ENCODE assay signal across 1 cellular context in the genomic region with DNA sequence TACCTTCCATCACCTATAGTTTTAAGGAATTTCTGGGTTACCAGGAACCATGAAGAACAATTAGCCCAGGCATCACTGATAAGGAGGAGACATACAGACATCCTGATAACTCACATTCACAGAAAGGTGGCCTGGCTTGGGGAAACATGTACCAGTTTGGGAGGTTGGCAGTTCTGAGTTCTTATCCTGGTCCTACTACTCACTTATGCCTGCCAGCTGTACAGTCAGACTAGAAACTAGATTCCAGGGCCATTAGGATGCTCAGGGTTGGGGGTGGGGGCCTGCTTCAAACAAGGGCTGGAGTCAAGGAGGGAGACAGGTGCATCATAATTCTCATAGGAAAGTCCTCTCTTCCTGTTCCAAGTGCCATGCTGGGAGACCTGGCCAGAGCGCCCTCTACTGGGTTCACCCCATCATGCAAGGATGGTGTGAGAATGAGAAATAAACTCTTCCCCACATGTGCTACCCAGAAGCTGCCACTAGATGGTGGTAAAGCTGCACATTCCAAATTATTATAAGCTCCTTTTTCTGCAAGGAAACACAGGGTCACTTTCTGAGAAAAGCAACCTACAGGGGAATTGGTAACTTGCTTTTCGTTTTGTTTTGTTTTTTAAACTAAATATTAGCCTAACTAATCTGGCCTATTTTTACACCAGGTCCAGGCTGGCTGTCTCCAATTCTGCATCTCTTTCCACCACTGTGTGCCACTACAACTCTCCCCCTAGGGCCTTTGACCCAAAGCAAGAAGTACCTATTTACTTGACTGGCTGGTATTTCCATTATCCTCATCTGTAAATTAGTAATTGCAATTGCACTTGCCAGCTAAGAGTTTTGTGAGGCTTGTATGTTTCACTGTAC.
TF ChIP-seq lines count a peak whose summit lies in the region.

No MANE protein-coding gene starts in this region.

TF ChIP-seq in GM12878, 131 proteins besides CTCF, POLR2A, EP300 and RAD21:
- TF ChIP-seq, protein P1, sequence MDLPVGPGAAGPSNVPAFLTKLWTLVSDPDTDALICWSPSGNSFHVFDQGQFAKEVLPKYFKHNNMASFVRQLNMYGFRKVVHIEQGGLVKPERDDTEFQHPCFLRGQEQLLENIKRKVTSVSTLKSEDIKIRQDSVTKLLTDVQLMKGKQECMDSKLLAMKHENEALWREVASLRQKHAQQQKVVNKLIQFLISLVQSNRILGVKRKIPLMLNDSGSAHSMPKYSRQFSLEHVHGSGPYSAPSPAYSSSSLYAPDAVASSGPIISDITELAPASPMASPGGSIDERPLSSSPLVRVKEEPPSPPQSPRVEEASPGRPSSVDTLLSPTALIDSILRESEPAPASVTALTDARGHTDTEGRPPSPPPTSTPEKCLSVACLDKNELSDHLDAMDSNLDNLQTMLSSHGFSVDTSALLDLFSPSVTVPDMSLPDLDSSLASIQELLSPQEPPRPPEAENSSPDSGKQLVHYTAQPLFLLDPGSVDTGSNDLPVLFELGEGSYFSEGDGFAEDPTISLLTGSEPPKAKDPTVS (IDR thresholded peaks at IDR 0.05; ENCODE audit: low read depth, low read length): no peak
- TF ChIP-seq YY1 (IDR thresholded peaks at IDR 0.05; ENCODE audit: low read depth, low read length) (peak; percentile 71), SMARCA5 (IDR thresholded peaks at IDR 0.05) (peak; percentile 71), EZH2 (IDR thresholded peaks at IDR 0.05; ENCODE audit: borderline replicate concordance, control insufficient read depth, low read depth, low read length) (no peak), CHD4 (IDR thresholded peaks at IDR 0.05) (0 out of 2 replicates have a peak, but pooled peaks have one; percentile 83), POU2F2 (IDR thresholded peaks at IDR 0.05; ENCODE audit: borderline replicate concordance, low read depth, low read length) (0 out of 3 replicates have a peak, but pooled peaks have one; percentile 9), LARP7 (IDR thresholded peaks at IDR 0.05) (no peak), POLR2AphosphoS5 (IDR thresholded peaks at IDR 0.05; ENCODE audit: low read length) (no peak), NRF1 (conservative IDR thresholded peaks at IDR 0.05; ENCODE audit: low read depth, low read length) (no peak), ZNF217 (IDR thresholded peaks at IDR 0.05) (peak; percentile 52; the same call in 1 of the 2 replicates), RCOR1 (conservative IDR thresholded peaks at IDR 0.05; ENCODE audit: low read depth, low read length) (no peak), RB1 (IDR thresholded peaks at IDR 0.05; ENCODE audit: borderline replicate concordance) (0 out of 2 replicates have a peak, but pooled peaks have one; percentile 39), SMC3 (IDR thresholded peaks at IDR 0.05; ENCODE audit: borderline replicate concordance, low read length) (peak; percentile 56; the same call in 1 of the 2 replicates), SMAD5 (IDR thresholded peaks at IDR 0.05; ENCODE audit: low read depth) (no peak), WRNIP1 (IDR thresholded peaks at IDR 0.05; ENCODE audit: borderline replicate concordance, low read depth, low read length) (no peak), SIX5 (IDR thresholded peaks at IDR 0.05; ENCODE audit: low read depth, low read length, severe bottlenecking) (no peak), RUNX3 (IDR thresholded peaks at IDR 0.05; ENCODE audit: low read length) (0 out of 2 replicates have a peak, but pooled peaks have one; percentile 25), CHD1 (IDR thresholded peaks at IDR 0.05; ENCODE audit: low read depth, low read length) (no peak), TBL1XR1 (IDR thresholded peaks at IDR 0.05; ENCODE audit: low read depth, low read length) (no peak), HCFC1 (IDR thresholded peaks at IDR 0.05; ENCODE audit: low read length) (no peak), NBN (IDR thresholded peaks at IDR 0.05) (no peak), IKZF2 (IDR thresholded peaks at IDR 0.05) (no peak), IKZF1 (conservative IDR thresholded peaks at IDR 0.05) (0 out of 2 replicates have a peak, but pooled peaks have one; percentile 22), CBX5 (IDR thresholded peaks at IDR 0.05; ENCODE audit: low read depth) (peak; percentile 96; the same call in 1 of the 2 replicates), SREBF2 (IDR thresholded peaks at IDR 0.05; ENCODE audit: low read length) (no peak)
- TF ChIP-seq, protein P2, sequence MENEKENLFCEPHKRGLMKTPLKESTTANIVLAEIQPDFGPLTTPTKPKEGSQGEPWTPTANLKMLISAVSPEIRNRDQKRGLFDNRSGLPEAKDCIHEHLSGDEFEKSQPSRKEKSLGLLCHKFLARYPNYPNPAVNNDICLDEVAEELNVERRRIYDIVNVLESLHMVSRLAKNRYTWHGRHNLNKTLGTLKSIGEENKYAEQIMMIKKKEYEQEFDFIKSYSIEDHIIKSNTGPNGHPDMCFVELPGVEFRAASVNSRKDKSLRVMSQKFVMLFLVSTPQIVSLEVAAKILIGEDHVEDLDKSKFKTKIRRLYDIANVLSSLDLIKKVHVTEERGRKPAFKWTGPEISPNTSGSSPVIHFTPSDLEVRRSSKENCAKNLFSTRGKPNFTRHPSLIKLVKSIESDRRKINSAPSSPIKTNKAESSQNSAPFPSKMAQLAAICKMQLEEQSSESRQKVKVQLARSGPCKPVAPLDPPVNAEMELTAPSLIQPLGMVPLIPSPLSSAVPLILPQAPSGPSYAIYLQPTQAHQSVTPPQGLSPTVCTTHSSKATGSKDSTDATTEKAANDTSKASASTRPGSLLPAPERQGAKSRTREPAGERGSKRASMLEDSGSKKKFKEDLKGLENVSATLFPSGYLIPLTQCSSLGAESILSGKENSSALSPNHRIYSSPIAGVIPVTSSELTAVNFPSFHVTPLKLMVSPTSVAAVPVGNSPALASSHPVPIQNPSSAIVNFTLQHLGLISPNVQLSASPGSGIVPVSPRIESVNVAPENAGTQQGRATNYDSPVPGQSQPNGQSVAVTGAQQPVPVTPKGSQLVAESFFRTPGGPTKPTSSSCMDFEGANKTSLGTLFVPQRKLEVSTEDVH (IDR thresholded peaks at IDR 0.05; ENCODE audit: low read depth, partially characterized antibody): no peak
- TF ChIP-seq, protein P3, sequence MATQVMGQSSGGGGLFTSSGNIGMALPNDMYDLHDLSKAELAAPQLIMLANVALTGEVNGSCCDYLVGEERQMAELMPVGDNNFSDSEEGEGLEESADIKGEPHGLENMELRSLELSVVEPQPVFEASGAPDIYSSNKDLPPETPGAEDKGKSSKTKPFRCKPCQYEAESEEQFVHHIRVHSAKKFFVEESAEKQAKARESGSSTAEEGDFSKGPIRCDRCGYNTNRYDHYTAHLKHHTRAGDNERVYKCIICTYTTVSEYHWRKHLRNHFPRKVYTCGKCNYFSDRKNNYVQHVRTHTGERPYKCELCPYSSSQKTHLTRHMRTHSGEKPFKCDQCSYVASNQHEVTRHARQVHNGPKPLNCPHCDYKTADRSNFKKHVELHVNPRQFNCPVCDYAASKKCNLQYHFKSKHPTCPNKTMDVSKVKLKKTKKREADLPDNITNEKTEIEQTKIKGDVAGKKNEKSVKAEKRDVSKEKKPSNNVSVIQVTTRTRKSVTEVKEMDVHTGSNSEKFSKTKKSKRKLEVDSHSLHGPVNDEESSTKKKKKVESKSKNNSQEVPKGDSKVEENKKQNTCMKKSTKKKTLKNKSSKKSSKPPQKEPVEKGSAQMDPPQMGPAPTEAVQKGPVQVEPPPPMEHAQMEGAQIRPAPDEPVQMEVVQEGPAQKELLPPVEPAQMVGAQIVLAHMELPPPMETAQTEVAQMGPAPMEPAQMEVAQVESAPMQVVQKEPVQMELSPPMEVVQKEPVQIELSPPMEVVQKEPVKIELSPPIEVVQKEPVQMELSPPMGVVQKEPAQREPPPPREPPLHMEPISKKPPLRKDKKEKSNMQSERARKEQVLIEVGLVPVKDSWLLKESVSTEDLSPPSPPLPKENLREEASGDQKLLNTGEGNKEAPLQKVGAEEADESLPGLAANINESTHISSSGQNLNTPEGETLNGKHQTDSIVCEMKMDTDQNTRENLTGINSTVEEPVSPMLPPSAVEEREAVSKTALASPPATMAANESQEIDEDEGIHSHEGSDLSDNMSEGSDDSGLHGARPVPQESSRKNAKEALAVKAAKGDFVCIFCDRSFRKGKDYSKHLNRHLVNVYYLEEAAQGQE (IDR thresholded peaks at IDR 0.05; ENCODE audit: low read depth, low read length): no peak
- TF ChIP-seq, protein P4, sequence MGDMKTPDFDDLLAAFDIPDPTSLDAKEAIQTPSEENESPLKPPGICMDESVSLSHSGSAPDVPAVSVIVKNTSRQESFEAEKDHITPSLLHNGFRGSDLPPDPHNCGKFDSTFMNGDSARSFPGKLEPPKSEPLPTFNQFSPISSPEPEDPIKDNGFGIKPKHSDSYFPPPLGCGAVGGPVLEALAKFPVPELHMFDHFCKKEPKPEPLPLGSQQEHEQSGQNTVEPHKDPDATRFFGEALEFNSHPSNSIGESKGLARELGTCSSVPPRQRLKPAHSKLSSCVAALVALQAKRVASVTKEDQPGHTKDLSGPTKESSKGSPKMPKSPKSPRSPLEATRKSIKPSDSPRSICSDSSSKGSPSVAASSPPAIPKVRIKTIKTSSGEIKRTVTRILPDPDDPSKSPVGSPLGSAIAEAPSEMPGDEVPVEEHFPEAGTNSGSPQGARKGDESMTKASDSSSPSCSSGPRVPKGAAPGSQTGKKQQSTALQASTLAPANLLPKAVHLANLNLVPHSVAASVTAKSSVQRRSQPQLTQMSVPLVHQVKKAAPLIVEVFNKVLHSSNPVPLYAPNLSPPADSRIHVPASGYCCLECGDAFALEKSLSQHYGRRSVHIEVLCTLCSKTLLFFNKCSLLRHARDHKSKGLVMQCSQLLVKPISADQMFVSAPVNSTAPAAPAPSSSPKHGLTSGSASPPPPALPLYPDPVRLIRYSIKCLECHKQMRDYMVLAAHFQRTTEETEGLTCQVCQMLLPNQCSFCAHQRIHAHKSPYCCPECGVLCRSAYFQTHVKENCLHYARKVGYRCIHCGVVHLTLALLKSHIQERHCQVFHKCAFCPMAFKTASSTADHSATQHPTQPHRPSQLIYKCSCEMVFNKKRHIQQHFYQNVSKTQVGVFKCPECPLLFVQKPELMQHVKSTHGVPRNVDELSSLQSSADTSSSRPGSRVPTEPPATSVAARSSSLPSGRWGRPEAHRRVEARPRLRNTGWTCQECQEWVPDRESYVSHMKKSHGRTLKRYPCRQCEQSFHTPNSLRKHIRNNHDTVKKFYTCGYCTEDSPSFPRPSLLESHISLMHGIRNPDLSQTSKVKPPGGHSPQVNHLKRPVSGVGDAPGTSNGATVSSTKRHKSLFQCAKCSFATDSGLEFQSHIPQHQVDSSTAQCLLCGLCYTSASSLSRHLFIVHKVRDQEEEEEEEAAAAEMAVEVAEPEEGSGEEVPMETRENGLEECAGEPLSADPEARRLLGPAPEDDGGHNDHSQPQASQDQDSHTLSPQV (IDR thresholded peaks at IDR 0.05): no peak
- TF ChIP-seq, protein P5, sequence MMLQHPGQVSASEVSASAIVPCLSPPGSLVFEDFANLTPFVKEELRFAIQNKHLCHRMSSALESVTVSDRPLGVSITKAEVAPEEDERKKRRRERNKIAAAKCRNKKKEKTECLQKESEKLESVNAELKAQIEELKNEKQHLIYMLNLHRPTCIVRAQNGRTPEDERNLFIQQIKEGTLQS (IDR thresholded peaks at IDR 0.05; ENCODE audit: borderline replicate concordance, extremely low read depth, low read depth, low read length): 0 out of 2 replicates have a peak, but pooled peaks have one; percentile 4
- TF ChIP-seq, protein P6, sequence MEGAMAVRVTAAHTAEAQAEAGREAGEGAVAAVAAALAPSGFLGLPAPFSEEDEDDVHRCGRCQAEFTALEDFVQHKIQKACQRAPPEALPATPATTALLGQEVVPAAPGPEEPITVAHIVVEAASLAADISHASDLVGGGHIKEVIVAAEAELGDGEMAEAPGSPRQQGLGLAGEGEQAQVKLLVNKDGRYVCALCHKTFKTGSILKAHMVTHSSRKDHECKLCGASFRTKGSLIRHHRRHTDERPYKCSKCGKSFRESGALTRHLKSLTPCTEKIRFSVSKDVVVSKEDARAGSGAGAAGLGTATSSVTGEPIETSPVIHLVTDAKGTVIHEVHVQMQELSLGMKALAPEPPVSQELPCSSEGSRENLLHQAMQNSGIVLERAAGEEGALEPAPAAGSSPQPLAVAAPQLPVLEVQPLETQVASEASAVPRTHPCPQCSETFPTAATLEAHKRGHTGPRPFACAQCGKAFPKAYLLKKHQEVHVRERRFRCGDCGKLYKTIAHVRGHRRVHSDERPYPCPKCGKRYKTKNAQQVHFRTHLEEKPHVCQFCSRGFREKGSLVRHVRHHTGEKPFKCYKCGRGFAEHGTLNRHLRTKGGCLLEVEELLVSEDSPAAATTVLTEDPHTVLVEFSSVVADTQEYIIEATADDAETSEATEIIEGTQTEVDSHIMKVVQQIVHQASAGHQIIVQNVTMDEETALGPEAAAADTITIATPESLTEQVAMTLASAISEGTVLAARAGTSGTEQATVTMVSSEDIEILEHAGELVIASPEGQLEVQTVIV (IDR thresholded peaks at IDR 0.05; ENCODE audit: borderline replicate concordance, partially characterized antibody): no peak
- TF ChIP-seq, protein P7, sequence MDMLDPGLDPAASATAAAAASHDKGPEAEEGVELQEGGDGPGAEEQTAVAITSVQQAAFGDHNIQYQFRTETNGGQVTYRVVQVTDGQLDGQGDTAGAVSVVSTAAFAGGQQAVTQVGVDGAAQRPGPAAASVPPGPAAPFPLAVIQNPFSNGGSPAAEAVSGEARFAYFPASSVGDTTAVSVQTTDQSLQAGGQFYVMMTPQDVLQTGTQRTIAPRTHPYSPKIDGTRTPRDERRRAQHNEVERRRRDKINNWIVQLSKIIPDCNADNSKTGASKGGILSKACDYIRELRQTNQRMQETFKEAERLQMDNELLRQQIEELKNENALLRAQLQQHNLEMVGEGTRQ (IDR thresholded peaks at IDR 0.05; ENCODE audit: borderline replicate concordance, low read depth, low read length): no peak
